ENCODE assay signal across 2 cellular contexts in the genomic region with DNA sequence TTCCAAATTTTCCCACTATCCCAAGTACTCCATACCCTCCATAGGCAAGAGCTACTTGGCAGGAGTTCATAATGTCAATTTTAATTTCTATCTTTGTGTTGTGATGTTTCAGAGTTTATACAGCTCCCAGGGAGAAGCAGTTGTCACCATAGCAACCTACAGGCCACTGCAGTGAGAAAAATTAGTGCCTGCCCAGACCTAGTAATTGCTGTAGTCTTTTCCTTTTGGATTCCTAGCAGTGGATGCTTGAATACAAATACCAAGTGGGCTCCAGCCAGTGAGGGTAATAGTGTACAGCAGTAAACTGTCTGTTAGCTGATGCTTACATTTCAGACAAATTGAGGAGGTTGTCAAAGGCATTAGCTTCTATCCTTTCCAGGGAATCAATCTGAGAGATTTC.
TF ChIP-seq lines count a peak whose summit lies in the region.

No MANE protein-coding gene starts in this region.

TF ChIP-seq in IMR-90, 13 proteins besides CTCF, POLR2A, EP300 and RAD21 (continued from another document):
- TF ChIP-seq, protein P1, sequence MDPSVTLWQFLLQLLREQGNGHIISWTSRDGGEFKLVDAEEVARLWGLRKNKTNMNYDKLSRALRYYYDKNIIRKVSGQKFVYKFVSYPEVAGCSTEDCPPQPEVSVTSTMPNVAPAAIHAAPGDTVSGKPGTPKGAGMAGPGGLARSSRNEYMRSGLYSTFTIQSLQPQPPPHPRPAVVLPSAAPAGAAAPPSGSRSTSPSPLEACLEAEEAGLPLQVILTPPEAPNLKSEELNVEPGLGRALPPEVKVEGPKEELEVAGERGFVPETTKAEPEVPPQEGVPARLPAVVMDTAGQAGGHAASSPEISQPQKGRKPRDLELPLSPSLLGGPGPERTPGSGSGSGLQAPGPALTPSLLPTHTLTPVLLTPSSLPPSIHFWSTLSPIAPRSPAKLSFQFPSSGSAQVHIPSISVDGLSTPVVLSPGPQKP (IDR thresholded peaks at IDR 0.05; ENCODE audit: borderline replicate concordance, low read depth, low read length), result no peak
- TF ChIP-seq RCOR1 (IDR thresholded peaks at IDR 0.05; ENCODE audit: insufficient replicate concordance, low read length), result no peak

TF ChIP-seq in neural cell, 6 proteins besides CTCF, POLR2A, EP300 and RAD21 (continued from another document):
- TF ChIP-seq, protein P2, sequence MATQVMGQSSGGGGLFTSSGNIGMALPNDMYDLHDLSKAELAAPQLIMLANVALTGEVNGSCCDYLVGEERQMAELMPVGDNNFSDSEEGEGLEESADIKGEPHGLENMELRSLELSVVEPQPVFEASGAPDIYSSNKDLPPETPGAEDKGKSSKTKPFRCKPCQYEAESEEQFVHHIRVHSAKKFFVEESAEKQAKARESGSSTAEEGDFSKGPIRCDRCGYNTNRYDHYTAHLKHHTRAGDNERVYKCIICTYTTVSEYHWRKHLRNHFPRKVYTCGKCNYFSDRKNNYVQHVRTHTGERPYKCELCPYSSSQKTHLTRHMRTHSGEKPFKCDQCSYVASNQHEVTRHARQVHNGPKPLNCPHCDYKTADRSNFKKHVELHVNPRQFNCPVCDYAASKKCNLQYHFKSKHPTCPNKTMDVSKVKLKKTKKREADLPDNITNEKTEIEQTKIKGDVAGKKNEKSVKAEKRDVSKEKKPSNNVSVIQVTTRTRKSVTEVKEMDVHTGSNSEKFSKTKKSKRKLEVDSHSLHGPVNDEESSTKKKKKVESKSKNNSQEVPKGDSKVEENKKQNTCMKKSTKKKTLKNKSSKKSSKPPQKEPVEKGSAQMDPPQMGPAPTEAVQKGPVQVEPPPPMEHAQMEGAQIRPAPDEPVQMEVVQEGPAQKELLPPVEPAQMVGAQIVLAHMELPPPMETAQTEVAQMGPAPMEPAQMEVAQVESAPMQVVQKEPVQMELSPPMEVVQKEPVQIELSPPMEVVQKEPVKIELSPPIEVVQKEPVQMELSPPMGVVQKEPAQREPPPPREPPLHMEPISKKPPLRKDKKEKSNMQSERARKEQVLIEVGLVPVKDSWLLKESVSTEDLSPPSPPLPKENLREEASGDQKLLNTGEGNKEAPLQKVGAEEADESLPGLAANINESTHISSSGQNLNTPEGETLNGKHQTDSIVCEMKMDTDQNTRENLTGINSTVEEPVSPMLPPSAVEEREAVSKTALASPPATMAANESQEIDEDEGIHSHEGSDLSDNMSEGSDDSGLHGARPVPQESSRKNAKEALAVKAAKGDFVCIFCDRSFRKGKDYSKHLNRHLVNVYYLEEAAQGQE (IDR thresholded peaks at IDR 0.05; ENCODE audit: borderline replicate concordance), result peak; percentile 65
- TF ChIP-seq EZH2 (IDR thresholded peaks at IDR 0.05; ENCODE audit: borderline replicate concordance, insufficient read depth, low read length, poor library complexity, severe bottlenecking), result no peak
TF ChIP-seq in neural cell: peak in this region for 4.
